In the genomic region with DNA sequence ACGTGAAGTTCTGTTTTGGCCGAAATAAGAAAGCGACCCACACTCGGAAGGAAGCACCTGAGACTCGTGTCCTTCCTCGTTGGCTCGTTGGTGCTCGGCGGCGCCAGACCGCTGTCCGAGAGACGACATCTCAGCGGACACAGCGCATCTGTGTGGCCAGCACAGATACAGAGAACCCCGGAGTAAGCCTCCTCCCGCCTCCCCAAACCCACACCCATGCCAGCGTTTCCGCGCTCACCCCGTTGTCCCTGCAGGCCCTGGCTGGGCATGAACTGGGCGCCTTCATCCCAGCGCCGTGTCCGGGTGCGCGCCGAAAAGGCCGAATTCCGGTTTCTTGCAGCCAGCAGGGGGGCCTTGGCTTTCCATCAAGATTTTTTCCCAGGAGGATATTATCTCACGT, we compare ENCODE assay signal across 6 cellular contexts.
"Had no signal": no experiment of that assay in that cellular context is flagged by ENCODE, and none has a peak within 500 bp of the region (broad histone marks: within the 10 kb centered on the region; RNA-seq: fewer than 3 reads in every experiment).

No MANE protein-coding gene starts in this region.

- ATAC-seq: HepG2 had no signal

- H3K9ac ChIP-seq: GM23248 had no signal

- H2AFZ ChIP-seq: GM23248 had no signal

- H3K4me3 ChIP-seq: GM23248 had no signal

- H3K27ac ChIP-seq: GM23248, HL-60 had no signal

- DNase-seq: GM23248, H9, HCEC 1CT, KBM-7 had no signal
